ENCODE assay signal across 6 cellular contexts in the genomic region with DNA sequence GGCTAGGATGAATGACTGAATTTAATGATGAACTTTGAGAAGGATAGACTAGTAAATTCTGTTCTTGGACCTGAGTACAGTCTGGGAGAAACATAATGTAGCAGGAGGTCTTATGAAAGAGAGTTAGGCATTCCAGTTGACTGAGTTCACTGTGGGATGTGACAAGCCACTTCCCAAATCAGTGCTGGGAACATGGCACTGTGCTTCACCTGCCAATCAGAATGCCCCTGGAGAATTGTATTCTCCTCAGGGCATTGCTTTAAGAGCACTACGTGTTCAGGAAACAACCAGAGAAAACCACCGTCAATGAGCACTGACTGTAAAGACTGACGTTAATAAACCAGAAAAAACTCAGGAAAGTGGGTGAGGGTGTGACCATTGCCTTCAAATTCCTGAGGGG.
DNase-seq lines count a peak whose midpoint lies in the region; ATAC-seq lines count a peak whose summit lies in the region.

No MANE protein-coding gene starts in this region.

- H3K4me3 ChIP-seq in GM08714 (ENCODE audit: low read length) (peak overlapping the region; percentile 79; the same call in 1 of the 2 replicates), muscle layer of colon (ENCODE audit: low read depth in 1 of 2, low read length in 2 of 2) (peak overlapping the region; percentile 92 to 93)

- H3K9me3 Mint-ChIP-seq in activated naive CD8-positive, alpha-beta T cell (ENCODE audit: low read depth): no peaks in the 10 kb centered on the region

- H3K27ac ChIP-seq in muscle layer of colon (ENCODE audit: low read depth, low read length) (peak overlapping the region; percentile 92), substantia nigra (ENCODE audit: low read depth, low read length, poor library complexity, severe bottlenecking) (no peak overlapping the region)

- H3K4me1 ChIP-seq in muscle layer of colon (ENCODE audit: insufficient read depth, low read length): peaks cover 35% of the 10 kb centered on the region

- ATAC-seq in GM19455 (IDR thresholded peaks at IDR 0.05; ENCODE audit: unreplicated experiment): no peak

- no peaks in the 10 kb centered on the region for H3K9me3 ChIP-seq in muscle layer of colon (ENCODE audit: low read length)

- no peaks in the 10 kb centered on the region for H3K27me3 Mint-ChIP-seq in activated naive CD8-positive, alpha-beta T cell

- peaks cover 2% of the 10 kb centered on the region for H3K36me3 Mint-ChIP-seq in activated naive CD8-positive, alpha-beta T cell

- no peaks in the 10 kb centered on the region for H3K27me3 ChIP-seq in muscle layer of colon (ENCODE audit: control insufficient read depth in 1 of 2, insufficient read depth in 2 of 2, low read length in 2 of 2)

- DNase-seq in substantia nigra (lab: John Stamatoyannopoulos, UW): no peak
- DNase-seq in SIG-M5 treated with dmso at 0.1 percent for 504 hours (lab: John Stamatoyannopoulos, UW; ENCODE audit: unreplicated experiment): no peak

- H3K4me1 Mint-ChIP-seq in activated naive CD8-positive, alpha-beta T cell (ENCODE audit: low read depth): peaks cover 71% of the 10 kb centered on the region

- H3K27ac Mint-ChIP-seq in activated naive CD8-positive, alpha-beta T cell: peak overlapping the region; percentile 70

- peaks cover 17% of the 10 kb centered on the region for H3K36me3 ChIP-seq in muscle layer of colon (ENCODE audit: insufficient read depth, low read length)

- peak overlapping the region; percentile 85 for H3K4me3 Mint-ChIP-seq in activated naive CD8-positive, alpha-beta T cell

- H3K9ac ChIP-seq in muscle layer of colon (ENCODE audit: low read length): peak overlapping the region; percentile 99
